In genomic region chr16:9124908-9125584, GRCh38 we compare ENCODE assay signal across 11 cellular contexts. TPM values are rescaled to one million over a fixed set of nuclear protein-coding genes. Genes with fewer than 3 reads are reported as not detected.
DNase-seq lines count a peak whose midpoint lies in the region; ATAC-seq and TF ChIP-seq lines count a peak whose summit lies in the region.
"Had no signal": no experiment of that assay in that cellular context is flagged by ENCODE, and none has a peak within 500 bp of the region (broad histone marks: within the 10 kb centered on the region; RNA-seq: fewer than 3 reads in every experiment).

No MANE protein-coding gene starts in this region.

- no peak overlapping the region for H3K4me3 Mint-ChIP-seq in CD8-positive, alpha-beta T cell
- peak overlapping the region in 1 of 4 donors; percentile 21 for H3K4me3 Mint-ChIP-seq in IgD-negative memory B cell
- H3K4me3 Mint-ChIP-seq in activated naive CD8-positive, alpha-beta T cell treated with anti-CD3 and anti-CD28 coated beads, Interleukin-2, amount 50 U/mL, for 24 hours, result no peak overlapping the region
- peak overlapping the region in 1 of 10 donors; percentile 44 for H3K4me3 Mint-ChIP-seq in naive thymus-derived CD8-positive, alpha-beta T cell
- H3K4me3 Mint-ChIP-seq: brain had no signal

- no peak overlapping the region for H3K4me3 ChIP-seq in CD8-positive, alpha-beta T cell (ENCODE audit: low read depth, low read length)
- H3K4me3 ChIP-seq: prostate gland had no signal

- intact Hi-C loops in CD8-positive, alpha-beta T cell (cut with DNase I, micrococcal nuclease), result loop anchor here in 1 of 2 experiments (5.0 kb wide), 1 partner anchor 33 kb away; the partner anchor contains the start of gene HAPSTR1

- no peak for ATAC-seq in CD8-positive, alpha-beta T cell
- no peak for ATAC-seq in activated naive CD8-positive, alpha-beta T cell treated with anti-CD3 and anti-CD28 coated beads, Interleukin-2, amount 50 U/mL, for 24 hours
- no peak for ATAC-seq in naive thymus-derived CD8-positive, alpha-beta T cell
- no peak for ATAC-seq in HG02840 (IDR thresholded peaks at IDR 0.05; ENCODE audit: low FRiP score, unreplicated experiment)

- TF ChIP-seq CTCF in CD8-positive, alpha-beta T cell (IDR thresholded peaks at IDR 0.05), result no peak

- H3K9me3 Mint-ChIP-seq in CD8-positive, alpha-beta T cell, result no peaks in the 10 kb centered on the region
- no peaks in the 10 kb centered on the region for H3K9me3 Mint-ChIP-seq in IgD-negative memory B cell
- no peaks in the 10 kb centered on the region for H3K9me3 Mint-ChIP-seq in activated naive CD8-positive, alpha-beta T cell treated with anti-CD3 and anti-CD28 coated beads, Interleukin-2, amount 50 U/mL, for 24 hours
- H3K9me3 Mint-ChIP-seq in naive thymus-derived CD8-positive, alpha-beta T cell, result no peaks in the 10 kb centered on the region
- H3K9me3 Mint-ChIP-seq: brain had no signal

- H3K27ac Mint-ChIP-seq in CD8-positive, alpha-beta T cell, result peak overlapping the region; percentile 82
- H3K27ac Mint-ChIP-seq in IgD-negative memory B cell, result peak overlapping the region in 2 of 3 donors; percentile 73 to 93
- H3K27ac Mint-ChIP-seq in activated naive CD8-positive, alpha-beta T cell treated with anti-CD3 and anti-CD28 coated beads, Interleukin-2, amount 50 U/mL, for 24 hours, result peak overlapping the region; percentile 59
- H3K27ac Mint-ChIP-seq in naive thymus-derived CD8-positive, alpha-beta T cell, result peak overlapping the region; percentile 34 to 89 (median 62)

- H3K36me3 Mint-ChIP-seq in CD8-positive, alpha-beta T cell, result peaks cover 45% of the 10 kb centered on the region
- H3K36me3 Mint-ChIP-seq in IgD-negative memory B cell, result peaks cover 4% of the 10 kb centered on the region
- peaks cover 21% of the 10 kb centered on the region for H3K36me3 Mint-ChIP-seq in activated naive CD8-positive, alpha-beta T cell treated with anti-CD3 and anti-CD28 coated beads, Interleukin-2, amount 50 U/mL, for 24 hours (ENCODE audit: low read depth)
- H3K36me3 Mint-ChIP-seq in naive thymus-derived CD8-positive, alpha-beta T cell, result peaks cover 0 to 47% (median 5%) of the 10 kb centered on the region in 3 donors

- no peak overlapping the region for H3K27ac ChIP-seq in CD8-positive, alpha-beta T cell (ENCODE audit: low read depth, low read length)
- H3K27ac ChIP-seq: prostate gland had no signal

- CTCF ChIA-PET in CD8-positive, alpha-beta T cell (lab: Charles Lee), result interaction anchor here (0.5 to 4.4 kb wide), 3 partner anchors 10 to 71 kb away, joined by 3 to 25 read pairs (median 3); no protein-coding TSS in a partner anchor

- DNase-seq in CD8-positive, alpha-beta T cell, result no peak
- DNase-seq in activated naive CD8-positive, alpha-beta T cell treated with anti-CD3 and anti-CD28 coated beads, Interleukin-2, amount 50 U/mL, for 24 hours, result no peak
- no peak for DNase-seq in naive thymus-derived CD8-positive, alpha-beta T cell
- DNase-seq in SKM-1 treated with dmso at 0.1 percent for 144 hours (lab: John Stamatoyannopoulos, UW; ENCODE audit: unreplicated experiment) (no peak), NCI-H187 treated with DMSO at 0.1 percent for 48 hours (lab: John Stamatoyannopoulos, UW) (no peak)
- DNase-seq: midbrain; stimulated activated CD4-positive, alpha-beta T cell treated with anti-CD3 and anti-CD28 coated beads, Interleukin-4, amount 100 ng/mL, for 24 hours had no signal

- peaks cover 59% of the 10 kb centered on the region for H3K4me1 Mint-ChIP-seq in CD8-positive, alpha-beta T cell (ENCODE audit: low read depth)
- peaks cover 45 to 47% (median 46%) of the 10 kb centered on the region in 3 donors for H3K4me1 Mint-ChIP-seq in IgD-negative memory B cell
- H3K4me1 Mint-ChIP-seq in activated naive CD8-positive, alpha-beta T cell treated with anti-CD3 and anti-CD28 coated beads, Interleukin-2, amount 50 U/mL, for 24 hours, result peaks cover 68% of the 10 kb centered on the region
- peaks cover 31 to 71% (median 60%) of the 10 kb centered on the region in 4 donors for H3K4me1 Mint-ChIP-seq in naive thymus-derived CD8-positive, alpha-beta T cell

- peaks cover 7% of the 10 kb centered on the region for H3K36me3 ChIP-seq in CD8-positive, alpha-beta T cell (ENCODE audit: insufficient read depth, low read length)
- H3K36me3 ChIP-seq: prostate gland had no signal

- POLR2A ChIA-PET in CD8-positive, alpha-beta T cell (lab: Charles Lee), result interaction anchor here (1.5 kb wide), 1 partner anchor 24 kb away, joined by 3 read pairs; no protein-coding TSS in a partner anchor
- POLR2A ChIA-PET in naive thymus-derived CD8-positive, alpha-beta T cell (lab: Charles Lee), result interaction anchor here (0.8 kb wide), 1 partner anchor 51 kb away, joined by 4 read pairs; no protein-coding TSS in a partner anchor

- H3K9me3 ChIP-seq in CD8-positive, alpha-beta T cell (ENCODE audit: low read length), result no peaks in the 10 kb centered on the region
- H3K9me3 ChIP-seq: prostate gland had no signal

- no peaks in the 10 kb centered on the region for H3K27me3 Mint-ChIP-seq in CD8-positive, alpha-beta T cell (ENCODE audit: low read depth)
- no peaks in the 10 kb centered on the region for H3K27me3 Mint-ChIP-seq in IgD-negative memory B cell
- H3K27me3 Mint-ChIP-seq in activated naive CD8-positive, alpha-beta T cell treated with anti-CD3 and anti-CD28 coated beads, Interleukin-2, amount 50 U/mL, for 24 hours, result no peaks in the 10 kb centered on the region
- H3K27me3 Mint-ChIP-seq in naive thymus-derived CD8-positive, alpha-beta T cell, result no peaks in the 10 kb centered on the region
- H3K27me3 Mint-ChIP-seq: brain had no signal

- H3K27me3 ChIP-seq in CD8-positive, alpha-beta T cell (ENCODE audit: insufficient read depth, low read length), result no peaks in the 10 kb centered on the region

- H3K4me1 ChIP-seq in CD8-positive, alpha-beta T cell (ENCODE audit: insufficient read depth, low read length), result peaks cover 40% of the 10 kb centered on the region
- H3K4me1 ChIP-seq: prostate gland had no signal

RNA-seq across cellular contexts. Expression of gene HAPSTR1, which starts 33.6 kb away (rescaled TPM):
- total RNA-seq in CD8-positive, alpha-beta T cell, result 100 to 1,000 TPM; 189 to 191 TPM
- 20.2 TPM for polyA plus RNA-seq in IgD-negative memory B cell
- 100 to 1,000 TPM in 1 of 2 experiments, 10 to 100 TPM in 1; 94.1 to 102 TPM for total RNA-seq in naive thymus-derived CD8-positive, alpha-beta T cell
- polyA plus RNA-seq in naive thymus-derived CD8-positive, alpha-beta T cell, result 10 to 100 TPM in 2 of 3 donors, 1 to 10 TPM in 1; 9.9 to 16.5 (median 10.6) TPM
